ENCODE assay signal across 22 cellular contexts in genomic region chr17:14356043-14356637, GRCh38. TPM values are rescaled to one million over a fixed set of nuclear protein-coding genes. Genes with fewer than 3 reads are reported as not detected.
DNase-seq lines count a peak whose midpoint lies in the region; TF ChIP-seq lines count a peak whose summit lies in the region.
"Had no signal": no experiment of that assay in that cellular context is flagged by ENCODE, and none has a peak within 500 bp of the region (broad histone marks: within the 10 kb centered on the region; RNA-seq: fewer than 3 reads in every experiment).

No MANE protein-coding gene starts in this region.

- no peaks in the 10 kb centered on the region for H3K27me3 Mint-ChIP-seq in activated T-helper 2 cell treated with anti-CD3 and anti-CD28 coated beads, Interferon-gamma antibody, Interleukin-2, Interleukin-4, amounts not matched to agents 10 μg/mL and 5 μg/mL and 100 μg/mL, durations not matched to agents 14 hours and 24 hours and 36 hours (ENCODE audit: low read depth)

- H3K9me3 Mint-ChIP-seq in activated T-helper 2 cell treated with anti-CD3 and anti-CD28 coated beads, Interferon-gamma antibody, Interleukin-2, Interleukin-4, amounts not matched to agents 10 μg/mL and 5 μg/mL and 100 μg/mL, durations not matched to agents 14 hours and 24 hours and 36 hours, result no peaks in the 10 kb centered on the region

- POLR2A ChIA-PET in OCI-LY7 (lab: Charles Lee), result interaction anchor here (1.1 kb wide), 1 partner anchor 185 kb away, joined by 4 read pairs; no protein-coding TSS in a partner anchor

- no peaks in the 10 kb centered on the region for H4K20me1 ChIP-seq in OCI-LY7 (ENCODE audit: insufficient read depth, low read length)

- H3K9me2 ChIP-seq in OCI-LY7 (ENCODE audit: insufficient read depth, low read length), result no peaks in the 10 kb centered on the region

- TF ChIP-seq CTCF in OCI-LY7 (conservative IDR thresholded peaks at IDR 0.05; ENCODE audit: low read length), result no peak
- TF ChIP-seq CTCF in fibroblast of villous mesenchyme (IDR thresholded peaks at IDR 0.05; ENCODE audit: insufficient read depth, low read depth, low read length), result no peak

- H2AFZ ChIP-seq in OCI-LY7 (ENCODE audit: low read length), result no peak overlapping the region

- H3K36me3 Mint-ChIP-seq in activated T-helper 2 cell treated with anti-CD3 and anti-CD28 coated beads, Interferon-gamma antibody, Interleukin-2, Interleukin-4, amounts not matched to agents 10 μg/mL and 5 μg/mL and 100 μg/mL, durations not matched to agents 14 hours and 24 hours and 36 hours (ENCODE audit: low read depth), result no peaks in the 10 kb centered on the region

- H3K36me3 ChIP-seq in OCI-LY7 (ENCODE audit: insufficient read depth, low read length), result no peaks in the 10 kb centered on the region

- H3K4me3 Mint-ChIP-seq in activated T-helper 2 cell treated with anti-CD3 and anti-CD28 coated beads, Interferon-gamma antibody, Interleukin-2, Interleukin-4, amounts not matched to agents 10 μg/mL and 5 μg/mL and 100 μg/mL, durations not matched to agents 14 hours and 24 hours and 36 hours (ENCODE audit: low read depth), result no peak overlapping the region
- H3K4me3 Mint-ChIP-seq: CD14-positive monocyte had no signal

- intact Hi-C loops in OCI-LY7 (cut with micrococcal nuclease; ENCODE audit: unreplicated experiment), result loop anchor here (5.0 kb wide), 2 partner anchors 201 to 266 kb away; no protein-coding TSS in a partner anchor
- intact Hi-C loops in activated T-helper 2 cell treated with anti-CD3 and anti-CD28 coated beads, Interferon-gamma antibody, Interleukin-2, Interleukin-4, amounts not matched to agents 10 μg/mL and 5 μg/mL and 100 μg/mL, durations not matched to agents 14 hours and 24 hours and 36 hours (cut with micrococcal nuclease), result no loop called here

- no peaks in the 10 kb centered on the region for H3K9me3 ChIP-seq in OCI-LY7 (ENCODE audit: low read length)

- no TSS peak for BruUV-seq in OCI-LY7 (replicated peaks; lab: Mats Ljungman, UMichigan)

- peaks cover 11% of the 10 kb centered on the region for H3K4me1 Mint-ChIP-seq in activated T-helper 2 cell treated with anti-CD3 and anti-CD28 coated beads, Interferon-gamma antibody, Interleukin-2, Interleukin-4, amounts not matched to agents 10 μg/mL and 5 μg/mL and 100 μg/mL, durations not matched to agents 14 hours and 24 hours and 36 hours (ENCODE audit: low read depth)

- peaks cover 69% of the 10 kb centered on the region for H3K4me1 ChIP-seq in OCI-LY7 (ENCODE audit: insufficient read depth, low read length, poor library complexity, severe bottlenecking)

- H3K79me2 ChIP-seq in OCI-LY7 (ENCODE audit: insufficient read depth, low read depth, low read length), result no peaks in the 10 kb centered on the region

- H3K4me2 ChIP-seq in OCI-LY7 (ENCODE audit: low read length), result peak overlapping the region; percentile 28
- H3K4me2 ChIP-seq: KMS-11 had no signal

- CTCF ChIA-PET in OCI-LY7 (lab: Charles Lee; ENCODE audit: unreplicated experiment), result no interaction called here

- H3K27ac ChIP-seq in OCI-LY7 (ENCODE audit: low read depth, low read length, poor library complexity, severe bottlenecking), result no peak overlapping the region
- H3K27ac ChIP-seq: HL-60, KMS-11 had no signal

- DNase-seq in Daoy (ENCODE audit: low read depth) (peak; percentile 15), OCI-LY7 (ENCODE audit: low spot score) (no peak), fibroblast of villous mesenchyme (ENCODE audit: low read depth) (peak; percentile 13), iPS-NIHi11 (ENCODE audit: low spot score) (peak; percentile 27), kidney tubule cell (ENCODE audit: low spot score) (no peak), NCI-H1105 treated with DMSO at 0.1 percent for 48 hours (lab: John Stamatoyannopoulos, UW) (no peak)
- DNase-seq in activated T-helper 2 cell treated with anti-CD3 and anti-CD28 coated beads, Interferon-gamma antibody, Interleukin-2, Interleukin-4, amounts not matched to agents 10 μg/mL and 5 μg/mL and 100 μg/mL, durations not matched to agents 14 hours and 24 hours and 36 hours (ENCODE audit: low spot score), result no peak
- no peak for DNase-seq in activated CD8-positive, alpha-beta memory T cell treated with anti-CD3 and anti-CD28 coated beads, Interleukin-2, amount 50 U/mL, for 48 hours
- DNase-seq: AML-193; GF-D8; HCEC 1CT; IMR-90; NCI-H1092 treated with DMSO at 0.1 percent for 48 hours; NCI-H146; NCI-H2029 treated with DMSO at 0.1 percent for 48 hours; NCI-H345; NCI-H524; NCI-H774; NK-92 treated with Interleukin-12 subunit alpha and Interleukin-12 subunit beta, amount 100 ng/mL, for 24 hours had no signal

- no peak overlapping the region for H3K27ac Mint-ChIP-seq in activated T-helper 2 cell treated with anti-CD3 and anti-CD28 coated beads, Interferon-gamma antibody, Interleukin-2, Interleukin-4, amounts not matched to agents 10 μg/mL and 5 μg/mL and 100 μg/mL, durations not matched to agents 14 hours and 24 hours and 36 hours

- H3K4me3 ChIP-seq in OCI-LY7 (ENCODE audit: low read depth, low read length, poor library complexity, severe bottlenecking) (no peak overlapping the region), fibroblast of villous mesenchyme (ENCODE audit: low read depth, low read length) (no peak overlapping the region)

RNA-seq across cellular contexts. Expression of gene HS3ST3B1, which starts 55.3 kb away (rescaled TPM):
- total RNA-seq in Daoy (2014; rRNA removed; shearing (Covaris generic)), result 3.1 and 4.7 TPM in 2 replicates
- total RNA-seq in OCI-LY7 (2014; rRNA removed; shearing (Covaris generic)), result 0.03 TPM in 1 of 2 replicates, not detected in the other
- total RNA-seq in OCI-LY7 (2022), result 1.6 and 2.0 TPM in 2 replicates
- 7.4 and 10.4 TPM in 2 replicates for total RNA-seq in fibroblast of villous mesenchyme
- total RNA-seq in activated T-helper 2 cell treated with anti-CD3 and anti-CD28 coated beads, Interferon-gamma antibody, Interleukin-2, Interleukin-4, amounts not matched to agents 10 μg/mL and 5 μg/mL and 100 μg/mL, durations not matched to agents 14 hours and 24 hours and 36 hours, result 8.6 and 9.8 TPM in 2 replicates

Comparison
In these comparisons a context has a peak if more than half of its experiments do, and no peak if none do; other contexts are left out.
1. DNase-seq: peak in Daoy (single experiment), fibroblast of villous mesenchyme (single experiment) and iPS-NIHi11 (single experiment); none in OCI-LY7 (single experiment), activated T-helper 2 cell treated with anti-CD3 and anti-CD28 coated beads, Interferon-gamma antibody, Interleukin-2, Interleukin-4, amounts not matched to agents 10 μg/mL and 5 μg/mL and 100 μg/mL, durations not matched to agents 14 hours and 24 hours and 36 hours (single experiment), kidney tubule cell (single experiment), activated CD8-positive, alpha-beta memory T cell treated with anti-CD3 and anti-CD28 coated beads, Interleukin-2, amount 50 U/mL, for 48 hours (single experiment) and NCI-H1105 treated with DMSO at 0.1 percent for 48 hours (single experiment).